Comparison of ENCODE assay signal across 8 cellular contexts in the genomic region with DNA sequence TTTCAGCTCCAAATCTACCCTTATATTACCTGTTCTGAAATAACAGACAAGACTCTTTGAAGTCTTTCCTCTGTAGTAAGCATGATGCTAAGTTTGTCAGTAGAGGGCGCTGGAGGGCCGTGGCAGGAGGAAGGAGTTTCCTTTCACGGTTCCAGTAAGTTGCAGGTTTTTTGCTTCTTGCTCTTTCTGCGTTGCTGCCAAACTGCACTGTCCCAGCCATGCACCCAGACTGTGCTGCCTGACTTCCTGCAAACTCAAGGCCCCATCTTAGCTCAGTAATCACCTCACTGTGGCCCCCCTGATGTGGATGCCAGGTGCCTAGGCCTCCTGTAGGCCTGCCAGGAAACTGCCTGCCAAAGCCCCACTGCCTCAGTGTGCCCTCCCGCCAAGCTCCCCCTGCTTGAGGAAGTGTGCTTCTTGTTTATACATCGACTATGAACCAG.
DNase-seq lines count a peak whose midpoint lies in the region; ATAC-seq and TF ChIP-seq lines count a peak whose summit lies in the region.

No MANE protein-coding gene starts in this region.

- DNase-seq in EL (peak; percentile 76), NCI-H524 treated with DMSO at 0.1 percent for 48 hours (lab: John Stamatoyannopoulos, UW) (peak; percentile 49), glutamatergic neuron (peak; percentile 82), prostate gland (ENCODE audit: low spot score) (peak; percentile 60)
- DNase-seq in activated T-cell treated with anti-CD3 and anti-CD28 coated beads, Interleukin-2, amount 50 U/mL, for 24 hours, result peak; percentile 28
- DNase-seq in effector memory CD4-positive, alpha-beta T cell, result no peak

- no peaks in the 10 kb centered on the region for H3K36me3 Mint-ChIP-seq in activated T-cell treated with anti-CD3 and anti-CD28 coated beads, Interleukin-2, amount 50 U/mL, for 24 hours (ENCODE audit: low read depth)
- no peaks in the 10 kb centered on the region for H3K36me3 Mint-ChIP-seq in glutamatergic neuron (ENCODE audit: unreplicated experiment)

- H3K27ac ChIP-seq in prostate gland, result no peak overlapping the region
- H3K27ac ChIP-seq in effector memory CD4-positive, alpha-beta T cell (ENCODE audit: insufficient read depth, low read length, poor library complexity, severe bottlenecking), result no peak overlapping the region

- no peaks in the 10 kb centered on the region for H3K9me3 Mint-ChIP-seq in activated T-cell treated with anti-CD3 and anti-CD28 coated beads, Interleukin-2, amount 50 U/mL, for 24 hours
- H3K9me3 Mint-ChIP-seq in glutamatergic neuron (ENCODE audit: unreplicated experiment), result no peaks in the 10 kb centered on the region

- H3K27me3 ChIP-seq in prostate gland (replicated peaks; ENCODE audit: insufficient read depth), result no peaks in the 10 kb centered on the region
- no peaks in the 10 kb centered on the region for H3K27me3 ChIP-seq in effector memory CD4-positive, alpha-beta T cell (replicated peaks; ENCODE audit: control insufficient read depth, insufficient read depth, low read length, poor library complexity, severe bottlenecking)

- H3K27me3 Mint-ChIP-seq in activated T-cell treated with anti-CD3 and anti-CD28 coated beads, Interleukin-2, amount 50 U/mL, for 24 hours, result no peaks in the 10 kb centered on the region
- peaks cover 2% of the 10 kb centered on the region for H3K27me3 Mint-ChIP-seq in glutamatergic neuron (ENCODE audit: unreplicated experiment)

- ATAC-seq in GM21390 (IDR thresholded peaks at IDR 0.05; ENCODE audit: unreplicated experiment) (peak; percentile 95), HG03571 (IDR thresholded peaks at IDR 0.05; ENCODE audit: unreplicated experiment) (peak; percentile 88)

- intact Hi-C loops in prostate gland (cut with DNase I), result loop anchor here (2.0 kb wide), 1 partner anchor 35 kb away; no protein-coding TSS in a partner anchor

- no peaks in the 10 kb centered on the region for H3K4me1 Mint-ChIP-seq in activated T-cell treated with anti-CD3 and anti-CD28 coated beads, Interleukin-2, amount 50 U/mL, for 24 hours (ENCODE audit: low read depth)
- no peaks in the 10 kb centered on the region for H3K4me1 Mint-ChIP-seq in glutamatergic neuron (ENCODE audit: low read depth, unreplicated experiment)

- no peaks in the 10 kb centered on the region for H3K36me3 ChIP-seq in prostate gland
- H3K36me3 ChIP-seq in effector memory CD4-positive, alpha-beta T cell (ENCODE audit: control insufficient read depth, insufficient read depth, low read length), result no peaks in the 10 kb centered on the region

- peak; percentile 86 for TF ChIP-seq CTCF in glutamatergic neuron (IDR thresholded peaks at IDR 0.05; ENCODE audit: partially characterized antibody, unreplicated experiment)
- TF ChIP-seq CTCF in prostate gland (IDR thresholded peaks at IDR 0.05), result peak in 3 of 4 experiments; percentile 52 to 65 (median 60)

- no peak overlapping the region for H3K4me3 ChIP-seq in prostate gland
- no peak overlapping the region for H3K4me3 ChIP-seq in effector memory CD4-positive, alpha-beta T cell (ENCODE audit: insufficient read depth, low read depth, low read length, poor library complexity, severe bottlenecking)

- 16% methylated on average over 6 of the region's 6 CpGs for WGBS in prostate gland

- H3K9me3 ChIP-seq in prostate gland, result no peaks in the 10 kb centered on the region
- no peaks in the 10 kb centered on the region for H3K9me3 ChIP-seq in effector memory CD4-positive, alpha-beta T cell (ENCODE audit: control insufficient read depth, low read length)

- H3K4me3 Mint-ChIP-seq in activated T-cell treated with anti-CD3 and anti-CD28 coated beads, Interleukin-2, amount 50 U/mL, for 24 hours, result no peak overlapping the region
- no peak overlapping the region for H3K4me3 Mint-ChIP-seq in glutamatergic neuron (ENCODE audit: unreplicated experiment)

- no peaks in the 10 kb centered on the region for H3K4me1 ChIP-seq in prostate gland (replicated peaks)
- H3K4me1 ChIP-seq in effector memory CD4-positive, alpha-beta T cell (ENCODE audit: control insufficient read depth, insufficient read depth, low read length, poor library complexity, severe bottlenecking), result no peaks in the 10 kb centered on the region

- no peak overlapping the region for H3K27ac Mint-ChIP-seq in activated T-cell treated with anti-CD3 and anti-CD28 coated beads, Interleukin-2, amount 50 U/mL, for 24 hours
- no peak overlapping the region for H3K27ac Mint-ChIP-seq in glutamatergic neuron (ENCODE audit: unreplicated experiment)

- TF ChIP-seq POLR2A in prostate gland (IDR thresholded peaks at IDR 0.05), result no peak

Comparison
In these comparisons a context has a peak if more than half of its experiments do, and no peak if none do; other contexts are left out.
1. DNase-seq: peak in EL (single experiment), NCI-H524 treated with DMSO at 0.1 percent for 48 hours (single experiment), activated T-cell treated with anti-CD3 and anti-CD28 coated beads, Interleukin-2, amount 50 U/mL, for 24 hours (single experiment), glutamatergic neuron (single experiment) and prostate gland (single experiment); none in effector memory CD4-positive, alpha-beta T cell (0 of 3).